9 cellular contexts compared by ENCODE assay signal in the genomic region with DNA sequence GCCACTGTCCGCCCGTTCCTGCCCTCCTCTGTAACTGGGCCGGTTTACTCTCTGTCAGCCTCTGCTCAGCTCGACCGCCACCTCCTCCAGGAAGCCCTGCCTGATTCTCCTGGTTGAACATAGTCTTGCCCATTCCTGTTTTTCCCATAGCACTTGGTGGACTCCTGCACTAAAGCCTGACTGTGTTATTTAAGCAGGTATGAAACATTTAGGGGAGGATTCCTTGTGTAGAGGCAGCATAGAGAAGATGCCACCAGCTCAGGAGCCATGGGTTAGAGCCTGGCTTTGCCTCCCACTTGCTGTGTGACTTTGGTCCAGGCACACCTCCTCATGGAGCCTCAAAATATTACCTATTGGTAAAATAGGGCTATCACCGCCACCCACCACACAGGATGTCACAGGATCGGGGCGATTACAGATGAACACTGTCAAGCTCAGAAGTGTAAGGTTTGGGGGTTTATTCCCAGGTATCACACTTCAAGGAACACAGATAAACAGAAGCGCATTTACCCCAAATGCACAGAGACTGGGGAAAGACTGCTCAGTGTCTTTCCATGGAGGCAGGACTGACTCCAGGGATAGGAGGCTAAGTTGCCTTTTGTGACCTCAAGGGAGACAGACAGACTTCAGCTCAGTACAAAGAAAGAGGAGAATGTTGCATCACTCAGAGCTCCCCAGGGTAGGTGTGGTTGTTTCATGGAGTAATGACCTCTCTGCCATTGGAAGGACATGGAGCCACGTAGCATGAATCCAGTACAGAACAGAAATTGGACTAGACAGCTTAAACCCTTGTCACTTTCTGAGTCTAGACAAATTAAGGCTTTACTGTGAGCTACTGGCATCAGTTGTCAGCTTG. TPM values are rescaled to one million over a fixed set of nuclear protein-coding genes. Genes with fewer than 3 reads are reported as not detected.
DNase-seq lines count a peak whose midpoint lies in the region; ATAC-seq and TF ChIP-seq lines count a peak whose summit lies in the region.
"Had no signal": no experiment of that assay in that cellular context is flagged by ENCODE, and none has a peak within 500 bp of the region (broad histone marks: within the 10 kb centered on the region; RNA-seq: fewer than 3 reads in every experiment).

No MANE protein-coding gene starts in this region.

- H3K9me3 ChIP-seq in SJCRH30 (replicated peaks): no peaks in the 10 kb centered on the region

- H3K4me1 Mint-ChIP-seq in effector memory CD8-positive, alpha-beta T cell (ENCODE audit: low read depth in 2 of 2): peaks cover 75 to 86% of the 10 kb centered on the region in 2 donors
- peaks cover 51% of the 10 kb centered on the region for H3K4me1 Mint-ChIP-seq in nephron progenitor cell

- DNase-seq in OCI-M1 (lab: John Stamatoyannopoulos, UW): peak; percentile 27
- DNase-seq in effector memory CD8-positive, alpha-beta T cell: peak in 2 of 3 experiments; percentile 41 to 45
- DNase-seq in nephron progenitor cell: no peak
- DNase-seq in NCI-H1694 (lab: John Stamatoyannopoulos, UW): no peak
- DNase-seq in SJCRH30: no peak
- DNase-seq in DMS114 treated with DMSO at 0.1 percent for 48 hours (lab: John Stamatoyannopoulos, UW; ENCODE audit: unreplicated experiment): no peak
- DNase-seq in HUDEP-2 (lab: John Stamatoyannopoulos, UW; ENCODE audit: unreplicated experiment in 76 of 76): no peak
- DNase-seq: Calu3 had no signal

- H3K36me3 ChIP-seq in ACC112 (ENCODE audit: insufficient read depth, low read length) (peaks cover 8% of the 10 kb centered on the region; the same call in 1 of the 2 replicates), SJCRH30 (no peaks in the 10 kb centered on the region)

- peak overlapping the region; percentile 82 to 97 for H3K4me3 Mint-ChIP-seq in effector memory CD8-positive, alpha-beta T cell
- H3K4me3 Mint-ChIP-seq in nephron progenitor cell: no peak overlapping the region

- H3K36me3 Mint-ChIP-seq in effector memory CD8-positive, alpha-beta T cell (ENCODE audit: insufficient read depth): peaks cover 56% of the 10 kb centered on the region
- peaks cover 6% of the 10 kb centered on the region for H3K36me3 Mint-ChIP-seq in nephron progenitor cell (ENCODE audit: low read depth)

- no peaks in the 10 kb centered on the region for H3K27me3 ChIP-seq in ACC112 (ENCODE audit: insufficient read depth, low read length)
- H3K27me3 ChIP-seq in SJCRH30: no peaks in the 10 kb centered on the region

- H3K4me1 ChIP-seq in ACC112 (ENCODE audit: control insufficient read depth, insufficient read depth, low read length, unreplicated experiment) (peaks cover 40% of the 10 kb centered on the region), SJCRH30 (peaks cover 2% of the 10 kb centered on the region)

- no peak overlapping the region for H3K4me3 ChIP-seq in ACC112 (ENCODE audit: low read depth, low read length)
- no peak overlapping the region for H3K4me3 ChIP-seq in SJCRH30

- H3K27ac Mint-ChIP-seq in effector memory CD8-positive, alpha-beta T cell: peak overlapping the region; percentile 93 to 95
- H3K27ac Mint-ChIP-seq in nephron progenitor cell: peak overlapping the region; percentile 92

- no peak overlapping the region for H2AFZ ChIP-seq in ACC112 (ENCODE audit: low read length, unreplicated experiment)

- H3K27ac ChIP-seq in ACC112 (ENCODE audit: low read depth, low read length) (0 out of 2 replicates have a peak overlapping the region, but pooled peaks have one; percentile 21), SJCRH30 (no peak overlapping the region)

- no peak for TF ChIP-seq CTCF in nephron progenitor cell (IDR thresholded peaks at IDR 0.05)

- peak; percentile 77 for ATAC-seq in effector memory CD8-positive, alpha-beta T cell (replicated peaks)

- H3K9me3 Mint-ChIP-seq in effector memory CD8-positive, alpha-beta T cell: no peaks in the 10 kb centered on the region
- no peaks in the 10 kb centered on the region for H3K9me3 Mint-ChIP-seq in nephron progenitor cell

- H3K79me2 ChIP-seq in ACC112 (ENCODE audit: control insufficient read depth, insufficient read depth, low read length, unreplicated experiment): no peaks in the 10 kb centered on the region

- no peaks in the 10 kb centered on the region for H3K27me3 Mint-ChIP-seq in effector memory CD8-positive, alpha-beta T cell
- H3K27me3 Mint-ChIP-seq in nephron progenitor cell (ENCODE audit: low read depth, poor library complexity): no peaks in the 10 kb centered on the region

RNA-seq across cellular contexts. Expression of a gene that starts 6.7 kb away (rescaled TPM):
- 0.25 and 0.26 TPM in 2 replicates for total RNA-seq in SJCRH30 (2014; rRNA removed; shearing (Covaris generic))

RNA-seq across cellular contexts. Expression of a gene that starts 42.9 kb away (rescaled TPM):
- total RNA-seq in SJCRH30 (2014; rRNA removed; shearing (Covaris generic)): 20.2 and 24.1 TPM in 2 replicates

Comparison
In these comparisons a context has a peak if more than half of its experiments do, and no peak if none do; other contexts are left out.
1. DNase-seq: peak in OCI-M1 (single experiment) and effector memory CD8-positive, alpha-beta T cell (2 of 3); none in nephron progenitor cell (single experiment), NCI-H1694 (single experiment), SJCRH30 (0 of 2), DMS114 treated with DMSO at 0.1 percent for 48 hours (single experiment) and HUDEP-2 (0 of 76).